ENCODE assay signal across 19 cellular contexts in genomic region chr1:91821126-91821868, GRCh38.
"Had no signal": no experiment of that assay in that cellular context is flagged by ENCODE, and none has a peak within 500 bp of the region (broad histone marks: within the 10 kb centered on the region; RNA-seq: fewer than 3 reads in every experiment).

No MANE protein-coding gene starts in this region.

- H3K36me3 Mint-ChIP-seq: WTC11 had no signal

- H3K4me3 ChIP-seq: ascending aorta, coronary artery, gastroesophageal sphincter, thoracic aorta had no signal

- H3K9me3 ChIP-seq: ascending aorta, gastroesophageal sphincter, thoracic aorta had no signal

- ATAC-seq: activated CD8-positive, alpha-beta T cell treated with anti-CD3 and anti-CD28 coated beads, Interleukin-2, amount 10 ng/mL, durations not matched to agents 7 days and 5 days; gastroesophageal sphincter; left ventricle myocardium superior; stimulated activated naive CD8-positive, alpha-beta T cell treated with anti-CD3 and anti-CD28 coated beads, Interleukin-15, amount 100 ng/mL, for 72 hours; WTC11 had no signal

- DNase-seq: activated CD4-positive, alpha-beta T cell treated with anti-CD3 and anti-CD28 coated beads for 48 hours; activated CD8-positive, alpha-beta memory T cell treated with anti-CD3 and anti-CD28 coated beads, Interleukin-2, amount 50 U/mL, for 48 hours; activated CD8-positive, alpha-beta T cell treated with anti-CD3 and anti-CD28 coated beads, Interleukin-2, amount 10 ng/mL, durations not matched to agents 7 days and 5 days; activated naive CD4-positive, alpha-beta T cell; effector memory CD4-positive, alpha-beta T cell; kidney; left ventricle myocardium superior; mesenchymal stem cell; stimulated activated CD4-positive, alpha-beta T cell treated with anti-CD3 and anti-CD28 coated beads, Interleukin-15, amount 100 ng/mL, for 24 hours; stimulated activated CD4-positive, alpha-beta T cell treated with anti-CD3 and anti-CD28 coated beads, Interleukin-4, amount 100 ng/mL, for 4 hours; stimulated activated naive CD8-positive, alpha-beta T cell treated with anti-CD3 and anti-CD28 coated beads, Interleukin-15, amount 100 ng/mL, for 72 hours; T1000 had no signal

- H3K36me3 ChIP-seq: ascending aorta, gastroesophageal sphincter, thoracic aorta had no signal

- FAIRE-seq: kidney had no signal

- H3K27me3 ChIP-seq: ascending aorta, gastroesophageal sphincter had no signal

- H3K9me3 Mint-ChIP-seq: stimulated activated naive CD8-positive, alpha-beta T cell treated with anti-CD3 and anti-CD28 coated beads, Interleukin-15, amount 100 ng/mL, for 72 hours; WTC11 had no signal

- H3K27ac Mint-ChIP-seq: activated CD8-positive, alpha-beta T cell treated with anti-CD3 and anti-CD28 coated beads, Interleukin-2, amount 10 ng/mL, durations not matched to agents 7 days and 5 days; stimulated activated naive CD8-positive, alpha-beta T cell treated with anti-CD3 and anti-CD28 coated beads, Interleukin-15, amount 100 ng/mL, for 72 hours; WTC11 had no signal

- H3K27me3 Mint-ChIP-seq: stimulated activated naive CD8-positive, alpha-beta T cell treated with anti-CD3 and anti-CD28 coated beads, Interleukin-15, amount 100 ng/mL, for 72 hours had no signal

- H3K4me3 Mint-ChIP-seq: activated CD8-positive, alpha-beta T cell treated with anti-CD3 and anti-CD28 coated beads, Interleukin-2, amount 10 ng/mL, durations not matched to agents 7 days and 5 days; stimulated activated naive CD8-positive, alpha-beta T cell treated with anti-CD3 and anti-CD28 coated beads, Interleukin-15, amount 100 ng/mL, for 72 hours; WTC11 had no signal

- H3K27ac ChIP-seq: ascending aorta, coronary artery, epithelial cell of prostate, gastroesophageal sphincter, parathyroid adenoma, thoracic aorta had no signal
